Comparison of ENCODE assay signal across 18 cellular contexts in genomic region chr22:41968601-41969000, GRCh38. TPM values are rescaled to one million over a fixed set of nuclear protein-coding genes. Genes with fewer than 3 reads are reported as not detected.
DNase-seq lines count a peak whose midpoint lies in the region; ATAC-seq and TF ChIP-seq lines count a peak whose summit lies in the region.
"Had no signal": no experiment of that assay in that cellular context is flagged by ENCODE, and none has a peak within 500 bp of the region (broad histone marks: within the 10 kb centered on the region; RNA-seq: fewer than 3 reads in every experiment).

No MANE protein-coding gene starts in this region.

- no peaks in the 10 kb centered on the region for H3K36me3 ChIP-seq in mucosa of descending colon (ENCODE audit: low read depth)
- H3K36me3 ChIP-seq: esophagus muscularis mucosa, left ventricle myocardium inferior had no signal

- no peak overlapping the region for H3K27ac Mint-ChIP-seq in activated naive CD4-positive, alpha-beta T cell treated with anti-CD3 and anti-CD28 coated beads, Interleukin-2, amount 10 ng/mL, durations not matched to agents 7 days and 5 days
- H3K27ac Mint-ChIP-seq: activated CD4-positive, alpha-beta memory T cell treated with anti-CD3 and anti-CD28 coated beads, Interleukin-2, amount 10 ng/mL, durations not matched to agents 7 days and 5 days; activated T-cell treated with anti-CD3 and anti-CD28 coated beads, Interleukin-2, amount 50 U/mL, for 72 hours; CD4-positive, CD25-positive, alpha-beta regulatory T cell had no signal

- peaks cover 50% of the 10 kb centered on the region for H3K27me3 Mint-ChIP-seq in activated naive CD4-positive, alpha-beta T cell treated with anti-CD3 and anti-CD28 coated beads, Interleukin-2, amount 10 ng/mL, durations not matched to agents 7 days and 5 days

- no peaks in the 10 kb centered on the region for H3K4me1 ChIP-seq in mucosa of descending colon (ENCODE audit: low read depth)
- H3K4me1 ChIP-seq: left ventricle myocardium inferior had no signal

- peaks cover 2% of the 10 kb centered on the region for H3K4me1 Mint-ChIP-seq in activated naive CD4-positive, alpha-beta T cell treated with anti-CD3 and anti-CD28 coated beads, Interleukin-2, amount 10 ng/mL, durations not matched to agents 7 days and 5 days

- peak; percentile 66 for ATAC-seq in mucosa of descending colon
- ATAC-seq: activated T-cell treated with anti-CD3 and anti-CD28 coated beads, Interleukin-2, amount 50 U/mL, for 72 hours had no signal

- intact Hi-C loops in mucosa of descending colon (cut with DNase I, micrococcal nuclease) = no loop called here

- CTCF ChIA-PET in activated naive CD4-positive, alpha-beta T cell treated with anti-CD3 and anti-CD28 coated beads, Interleukin-2, amount 10 ng/mL, durations not matched to agents 7 days and 5 days (lab: Charles Lee) = interaction anchor here (0.6 to 4.1 kb wide), 9 partner anchors 9 to 470 kb away, joined by 3 to 17 read pairs (median 4); partner anchors contain the start of genes NAGA and NDUFA6

- TF ChIP-seq CTCF in mucosa of descending colon (IDR thresholded peaks at IDR 0.05) = no peak

- H3K36me3 Mint-ChIP-seq in activated naive CD4-positive, alpha-beta T cell treated with anti-CD3 and anti-CD28 coated beads, Interleukin-2, amount 10 ng/mL, durations not matched to agents 7 days and 5 days = no peaks in the 10 kb centered on the region
- H3K36me3 Mint-ChIP-seq: CD4-positive, CD25-positive, alpha-beta regulatory T cell had no signal

- peak; percentile 29 for DNase-seq in DMS 273 (lab: John Stamatoyannopoulos, UW; ENCODE audit: unreplicated experiment)
- DNase-seq in DMS 273 treated with DMSO at 0.1 percent for 48 hours (lab: John Stamatoyannopoulos, UW) = no peak
- DNase-seq in NCI-H2196 (lab: John Stamatoyannopoulos, UW; ENCODE audit: unreplicated experiment) = peak; percentile 55
- DNase-seq in amniotic epithelial cell (ENCODE audit: low read depth) = peak; percentile 26
- peak; percentile 59 to 68 (median 63) for DNase-seq in mucosa of descending colon
- no peak for DNase-seq in stimulated activated CD8-positive, alpha-beta memory T cell treated with anti-CD3 and anti-CD28 coated beads, Interleukin-4, amount 100 ng/mL, for 48 hours
- no peak for DNase-seq in AG08396 (ENCODE audit: low spot score)
- no peak for DNase-seq in activated naive CD4-positive, alpha-beta T cell treated with anti-CD3 and anti-CD28 coated beads, Interleukin-2, amount 10 ng/mL, durations not matched to agents 7 days and 5 days
- DNase-seq: activated CD4-positive, alpha-beta memory T cell treated with anti-CD3 and anti-CD28 coated beads, Interleukin-2, amount 10 ng/mL, durations not matched to agents 7 days and 5 days; activated T-cell treated with anti-CD3 and anti-CD28 coated beads, Interleukin-2, amount 50 U/mL, for 72 hours; CD4-positive, CD25-positive, alpha-beta regulatory T cell; GDM1; KBM-7; left ventricle myocardium inferior; NCI-H1092 treated with DMSO at 0.1 percent for 48 hours had no signal

- no peak overlapping the region for H3K4me3 ChIP-seq in mucosa of descending colon
- H3K4me3 ChIP-seq: esophagus muscularis mucosa, left ventricle myocardium inferior had no signal

- no peaks in the 10 kb centered on the region for H3K9me3 Mint-ChIP-seq in activated naive CD4-positive, alpha-beta T cell treated with anti-CD3 and anti-CD28 coated beads, Interleukin-2, amount 10 ng/mL, durations not matched to agents 7 days and 5 days
- H3K9me3 Mint-ChIP-seq: activated CD4-positive, alpha-beta memory T cell treated with anti-CD3 and anti-CD28 coated beads, Interleukin-2, amount 10 ng/mL, durations not matched to agents 7 days and 5 days; activated T-cell treated with anti-CD3 and anti-CD28 coated beads, Interleukin-2, amount 50 U/mL, for 72 hours; CD4-positive, CD25-positive, alpha-beta regulatory T cell had no signal

- H3K9me3 ChIP-seq in mucosa of descending colon = no peaks in the 10 kb centered on the region
- H3K9me3 ChIP-seq: esophagus muscularis mucosa, left ventricle myocardium inferior had no signal

- H3K4me3 Mint-ChIP-seq in activated naive CD4-positive, alpha-beta T cell treated with anti-CD3 and anti-CD28 coated beads, Interleukin-2, amount 10 ng/mL, durations not matched to agents 7 days and 5 days = no peak overlapping the region
- H3K4me3 Mint-ChIP-seq: activated CD4-positive, alpha-beta memory T cell treated with anti-CD3 and anti-CD28 coated beads, Interleukin-2, amount 10 ng/mL, durations not matched to agents 7 days and 5 days; activated T-cell treated with anti-CD3 and anti-CD28 coated beads, Interleukin-2, amount 50 U/mL, for 72 hours had no signal

RNA-seq across cellular contexts. Expression of gene SEPTIN3, which starts 0.6 kb away (rescaled TPM):
- 1 to 10 TPM in 1 of 3 donors, under 1 TPM in 2; 0.23 to 1.6 (median 0.41) TPM for total RNA-seq in mucosa of descending colon
- total RNA-seq: left ventricle myocardium inferior had no signal

RNA-seq across cellular contexts. Expression of gene CENPM, which starts 21.6 kb away (rescaled TPM):
- total RNA-seq in mucosa of descending colon = 10 to 100 TPM in 1 of 3 donors, 1 to 10 TPM in 2; 3.2 to 18.8 (median 7.5) TPM
- total RNA-seq: esophagus muscularis mucosa had no signal

RNA-seq across cellular contexts. Expression of gene WBP2NL, which starts 30.0 kb away (rescaled TPM):
- 1 to 10 TPM in 2 of 3 donors, under 1 TPM in 1; 0.63 to 3.7 (median 1.8) TPM for total RNA-seq in mucosa of descending colon
- total RNA-seq: SK-MEL-5 had no signal

RNA-seq across cellular contexts. Expression of gene TNFRSF13C, which starts 42.0 kb away (rescaled TPM):
- under 1 TPM; 0.22 to 0.94 (median 0.55) TPM for total RNA-seq in mucosa of descending colon
- total RNA-seq: subcutaneous adipose tissue had no signal

Comparison
In these comparisons a context has a peak if more than half of its experiments do, and no peak if none do; other contexts are left out.
1. DNase-seq: peak in DMS 273 (single experiment), NCI-H2196 (single experiment), amniotic epithelial cell (single experiment) and mucosa of descending colon (3 of 3); none in DMS 273 treated with DMSO at 0.1 percent for 48 hours (single experiment), stimulated activated CD8-positive, alpha-beta memory T cell treated with anti-CD3 and anti-CD28 coated beads, Interleukin-4, amount 100 ng/mL, for 48 hours (single experiment), AG08396 (single experiment) and activated naive CD4-positive, alpha-beta T cell treated with anti-CD3 and anti-CD28 coated beads, Interleukin-2, amount 10 ng/mL, durations not matched to agents 7 days and 5 days (single experiment).